Comparison of ENCODE assay signal across 8 cellular contexts in genomic region chr13:24161010-24161775, GRCh38. TPM values are rescaled to one million over a fixed set of nuclear protein-coding genes. Genes with fewer than 3 reads are reported as not detected.
DNase-seq lines count a peak whose midpoint lies in the region; ATAC-seq and TF ChIP-seq lines count a peak whose summit lies in the region.

No MANE protein-coding gene starts in this region.

- no peaks in the 10 kb centered on the region for H3K36me3 ChIP-seq in osteoblast (ENCODE audit: insufficient read depth, low read length)

- H3K27me3 ChIP-seq in foreskin keratinocyte, result peaks cover 28% of the 10 kb centered on the region
- peaks cover 21% of the 10 kb centered on the region for H3K27me3 ChIP-seq in osteoblast (ENCODE audit: insufficient read depth, low read length)

- DNase-seq in NCI-H526 treated with DMSO at 0.1 percent for 48 hours (lab: John Stamatoyannopoulos, UW) (peak; percentile 74), foreskin keratinocyte (no peak), osteoblast (ENCODE audit: insufficient read length, low spot score, missing footprints) (peak; percentile 90), type B pancreatic cell (ENCODE audit: extremely low spot score, unreplicated experiment) (no peak), retina (no peak)
- peak; percentile 75 for DNase-seq in activated T-cell treated with anti-CD3 and anti-CD28 coated beads, Interleukin-2, amount 50 U/mL, for 24 hours

- H4K20me1 ChIP-seq in osteoblast (ENCODE audit: insufficient read depth, low read length), result peaks cover 5% of the 10 kb centered on the region

- ATAC-seq in GM18858 (IDR thresholded peaks at IDR 0.05; ENCODE audit: unreplicated experiment), result peak; percentile 29
- ATAC-seq in HG02840 (IDR thresholded peaks at IDR 0.05; ENCODE audit: low FRiP score, unreplicated experiment), result peak; percentile 43
- peak; percentile 59 for ATAC-seq in foreskin keratinocyte

- no peaks in the 10 kb centered on the region for H3K9me3 ChIP-seq in osteoblast (ENCODE audit: low read depth, low read length)

- peak overlapping the region; percentile 47 for H3K27ac Mint-ChIP-seq in activated T-cell treated with anti-CD3 and anti-CD28 coated beads, Interleukin-2, amount 50 U/mL, for 24 hours
- H3K27ac Mint-ChIP-seq in type B pancreatic cell, result no peak overlapping the region

- H3K9me3 Mint-ChIP-seq in activated T-cell treated with anti-CD3 and anti-CD28 coated beads, Interleukin-2, amount 50 U/mL, for 24 hours, result no peaks in the 10 kb centered on the region
- H3K9me3 Mint-ChIP-seq in type B pancreatic cell, result no peaks in the 10 kb centered on the region

- TF ChIP-seq CTCF in foreskin keratinocyte (conservative IDR thresholded peaks at IDR 0.05), result no peak
- no peak for TF ChIP-seq CTCF in osteoblast (IDR thresholded peaks at IDR 0.05; ENCODE audit: extremely low read depth, low read depth, low read length)
- TF ChIP-seq CTCF in type B pancreatic cell (conservative IDR thresholded peaks at IDR 0.05), result no peak

- peak overlapping the region; percentile 74 for H3K4me3 ChIP-seq in osteoblast (ENCODE audit: insufficient read depth, low read length)

- H3K4me1 Mint-ChIP-seq in activated T-cell treated with anti-CD3 and anti-CD28 coated beads, Interleukin-2, amount 50 U/mL, for 24 hours (ENCODE audit: low read depth), result peaks cover 22% of the 10 kb centered on the region
- peaks cover 29% of the 10 kb centered on the region for H3K4me1 Mint-ChIP-seq in type B pancreatic cell (ENCODE audit: unreplicated experiment)

- no peak overlapping the region for H3K27ac ChIP-seq in foreskin keratinocyte
- H3K27ac ChIP-seq in osteoblast (ENCODE audit: low read depth, low read length), result no peak overlapping the region

- no peaks in the 10 kb centered on the region for H3K79me2 ChIP-seq in osteoblast (ENCODE audit: insufficient read depth, low read length)

- peaks cover 11% of the 10 kb centered on the region for H3K27me3 Mint-ChIP-seq in activated T-cell treated with anti-CD3 and anti-CD28 coated beads, Interleukin-2, amount 50 U/mL, for 24 hours
- H3K27me3 Mint-ChIP-seq in type B pancreatic cell, result peaks cover 21% of the 10 kb centered on the region

- peak overlapping the region; percentile 86 for H3K4me2 ChIP-seq in osteoblast (ENCODE audit: insufficient read depth, low read length)

- H3K36me3 Mint-ChIP-seq in activated T-cell treated with anti-CD3 and anti-CD28 coated beads, Interleukin-2, amount 50 U/mL, for 24 hours (ENCODE audit: low read depth), result peaks cover 19% of the 10 kb centered on the region
- peaks cover 4% of the 10 kb centered on the region for H3K36me3 Mint-ChIP-seq in type B pancreatic cell

- H3K4me1 ChIP-seq in foreskin keratinocyte (peaks cover 5% of the 10 kb centered on the region), osteoblast (ENCODE audit: insufficient read depth, low read length) (peaks cover 8% of the 10 kb centered on the region)

- H3K4me3 Mint-ChIP-seq in activated T-cell treated with anti-CD3 and anti-CD28 coated beads, Interleukin-2, amount 50 U/mL, for 24 hours, result peak overlapping the region; percentile 87
- H3K4me3 Mint-ChIP-seq in type B pancreatic cell, result peak overlapping the region; percentile 86

- peak overlapping the region; percentile 82 for H2AFZ ChIP-seq in osteoblast (ENCODE audit: low read length)

RNA-seq across cellular contexts. Expression of gene SPATA13, which starts 0.7 kb away (rescaled TPM):
- 1.4 and 2.2 TPM in 2 replicates for total RNA-seq in foreskin keratinocyte
- polyA plus RNA-seq in foreskin keratinocyte, result 0.27 and 0.28 TPM in 2 replicates
- 37.7 and 40.2 TPM in 2 replicates for total RNA-seq in osteoblast
- 15.2 and 22.0 TPM in 2 replicates for total RNA-seq in type B pancreatic cell (ENCODE audit: low replicate concordance)

Comparison
In these comparisons a context has a peak if more than half of its experiments do, and no peak if none do; other contexts are left out.
1. DNase-seq: peak in NCI-H526 treated with DMSO at 0.1 percent for 48 hours (single experiment), activated T-cell treated with anti-CD3 and anti-CD28 coated beads, Interleukin-2, amount 50 U/mL, for 24 hours (single experiment) and osteoblast (single experiment); none in foreskin keratinocyte (0 of 2), type B pancreatic cell (single experiment) and retina (single experiment).
2. Peak in every context shown above with its lines, with median percentiles within 50 percentile points of each other: ATAC-seq.